Comparison of ENCODE assay signal across 1 cellular context in the genomic region with DNA sequence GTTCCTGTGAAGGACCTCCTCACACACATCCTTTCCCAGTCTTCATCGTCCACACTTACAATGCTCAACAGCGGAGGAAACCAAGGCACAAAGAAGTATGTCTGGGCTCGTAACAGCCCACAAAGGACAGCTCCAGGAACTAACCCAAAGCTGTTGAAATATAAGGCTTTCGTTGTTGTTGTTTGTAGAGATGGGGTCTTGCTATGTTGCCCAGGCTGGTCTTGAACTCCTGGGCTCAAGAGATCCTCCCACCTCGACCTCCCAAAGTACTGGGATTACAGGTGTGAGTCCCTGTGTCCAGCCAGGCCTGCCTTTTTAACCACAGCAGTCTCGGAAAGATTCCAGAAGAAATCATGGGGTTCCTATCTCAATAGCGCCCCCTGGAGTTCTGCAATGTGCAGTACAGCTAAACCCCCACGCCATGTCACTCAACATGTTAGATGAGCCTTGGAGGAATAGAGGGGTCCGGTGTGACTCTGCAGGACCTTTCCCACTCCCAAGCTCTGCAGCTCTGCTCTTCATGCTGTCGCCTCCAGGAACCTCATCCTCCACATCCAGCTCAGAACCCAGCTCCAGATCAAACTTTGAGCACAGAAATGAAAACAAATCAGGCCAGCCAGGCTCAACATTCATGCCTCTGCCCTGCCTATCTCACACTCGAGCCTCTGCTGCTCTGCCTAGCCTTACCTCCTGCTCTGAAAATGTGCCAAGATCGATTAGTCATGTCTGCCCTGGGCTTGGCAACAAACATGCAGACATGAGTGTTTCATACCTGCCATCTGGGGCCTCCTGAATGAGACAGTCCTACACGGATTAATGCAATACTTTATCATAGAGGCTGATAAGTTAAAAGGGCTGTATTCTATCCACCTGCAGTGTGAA.
A peak's percentile ranks its signal among the peaks of the same experiment; 100 is the strongest.
TF ChIP-seq lines count a peak whose summit lies in the region.

No MANE protein-coding gene starts in this region.

TF ChIP-seq in K562, 482 proteins besides CTCF, POLR2A, EP300 and RAD21 (continued from another document and continues in another):
- no peak for TF ChIP-seq ZBTB2 (IDR thresholded peaks at IDR 0.05)
- no peak for TF ChIP-seq SRSF3 (IDR thresholded peaks at IDR 0.05; ENCODE audit: insufficient read depth, low read length)
- no peak for TF ChIP-seq SMARCA5 (IDR thresholded peaks at IDR 0.05)
- TF ChIP-seq FOXA1 (IDR thresholded peaks at IDR 0.05; ENCODE audit: borderline replicate concordance), result no peak
- no peak for TF ChIP-seq TRIM28 (IDR thresholded peaks at IDR 0.05)
- TF ChIP-seq, protein P1, sequence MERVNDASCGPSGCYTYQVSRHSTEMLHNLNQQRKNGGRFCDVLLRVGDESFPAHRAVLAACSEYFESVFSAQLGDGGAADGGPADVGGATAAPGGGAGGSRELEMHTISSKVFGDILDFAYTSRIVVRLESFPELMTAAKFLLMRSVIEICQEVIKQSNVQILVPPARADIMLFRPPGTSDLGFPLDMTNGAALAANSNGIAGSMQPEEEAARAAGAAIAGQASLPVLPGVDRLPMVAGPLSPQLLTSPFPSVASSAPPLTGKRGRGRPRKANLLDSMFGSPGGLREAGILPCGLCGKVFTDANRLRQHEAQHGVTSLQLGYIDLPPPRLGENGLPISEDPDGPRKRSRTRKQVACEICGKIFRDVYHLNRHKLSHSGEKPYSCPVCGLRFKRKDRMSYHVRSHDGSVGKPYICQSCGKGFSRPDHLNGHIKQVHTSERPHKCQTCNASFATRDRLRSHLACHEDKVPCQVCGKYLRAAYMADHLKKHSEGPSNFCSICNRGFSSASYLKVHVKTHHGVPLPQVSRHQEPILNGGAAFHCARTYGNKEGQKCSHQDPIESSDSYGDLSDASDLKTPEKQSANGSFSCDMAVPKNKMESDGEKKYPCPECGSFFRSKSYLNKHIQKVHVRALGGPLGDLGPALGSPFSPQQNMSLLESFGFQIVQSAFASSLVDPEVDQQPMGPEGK (CRISPR knock-in tag; IDR thresholded peaks at IDR 0.05; ENCODE audit: borderline replicate concordance), result no peak
- no peak for TF ChIP-seq ZNF696 (CRISPR knock-in tag; conservative IDR thresholded peaks at IDR 0.05)
- no peak for TF ChIP-seq FOXJ2 (tag; IDR thresholded peaks at IDR 0.05)
- TF ChIP-seq ZNF518B (CRISPR knock-in tag; IDR thresholded peaks at IDR 0.05), result no peak
- TF ChIP-seq ZNF184 (CRISPR knock-in tag; IDR thresholded peaks at IDR 0.05), result no peak
- TF ChIP-seq ZNF830 (CRISPR knock-in tag; IDR thresholded peaks at IDR 0.05), result no peak
- TF ChIP-seq ZFP30 (CRISPR knock-in tag; IDR thresholded peaks at IDR 0.05; ENCODE audit: borderline replicate concordance), result no peak
- peak in 1 of 2 experiments; percentile 38; a peak in 1 of 4 replicates for TF ChIP-seq HDAC1 (IDR thresholded peaks at IDR 0.05)
- no peak for TF ChIP-seq CREBBP (IDR thresholded peaks at IDR 0.05; ENCODE audit: low read depth, low read length)
- no peak for TF ChIP-seq ID3 (CRISPR knock-in tag; IDR thresholded peaks at IDR 0.05)
- TF ChIP-seq ID3 (tag; IDR thresholded peaks at IDR 0.05), result no peak
- TF ChIP-seq KAT2B (IDR thresholded peaks at IDR 0.05; ENCODE audit: low read depth, low read length), result no peak
- TF ChIP-seq, protein P2, sequence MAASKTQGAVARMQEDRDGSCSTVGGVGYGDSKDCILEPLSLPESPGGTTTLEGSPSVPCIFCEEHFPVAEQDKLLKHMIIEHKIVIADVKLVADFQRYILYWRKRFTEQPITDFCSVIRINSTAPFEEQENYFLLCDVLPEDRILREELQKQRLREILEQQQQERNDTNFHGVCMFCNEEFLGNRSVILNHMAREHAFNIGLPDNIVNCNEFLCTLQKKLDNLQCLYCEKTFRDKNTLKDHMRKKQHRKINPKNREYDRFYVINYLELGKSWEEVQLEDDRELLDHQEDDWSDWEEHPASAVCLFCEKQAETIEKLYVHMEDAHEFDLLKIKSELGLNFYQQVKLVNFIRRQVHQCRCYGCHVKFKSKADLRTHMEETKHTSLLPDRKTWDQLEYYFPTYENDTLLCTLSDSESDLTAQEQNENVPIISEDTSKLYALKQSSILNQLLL (CRISPR knock-in tag; IDR thresholded peaks at IDR 0.05; ENCODE audit: borderline replicate concordance), result no peak
- TF ChIP-seq ZC3H8 (IDR thresholded peaks at IDR 0.05), result no peak
- TF ChIP-seq, protein P3, sequence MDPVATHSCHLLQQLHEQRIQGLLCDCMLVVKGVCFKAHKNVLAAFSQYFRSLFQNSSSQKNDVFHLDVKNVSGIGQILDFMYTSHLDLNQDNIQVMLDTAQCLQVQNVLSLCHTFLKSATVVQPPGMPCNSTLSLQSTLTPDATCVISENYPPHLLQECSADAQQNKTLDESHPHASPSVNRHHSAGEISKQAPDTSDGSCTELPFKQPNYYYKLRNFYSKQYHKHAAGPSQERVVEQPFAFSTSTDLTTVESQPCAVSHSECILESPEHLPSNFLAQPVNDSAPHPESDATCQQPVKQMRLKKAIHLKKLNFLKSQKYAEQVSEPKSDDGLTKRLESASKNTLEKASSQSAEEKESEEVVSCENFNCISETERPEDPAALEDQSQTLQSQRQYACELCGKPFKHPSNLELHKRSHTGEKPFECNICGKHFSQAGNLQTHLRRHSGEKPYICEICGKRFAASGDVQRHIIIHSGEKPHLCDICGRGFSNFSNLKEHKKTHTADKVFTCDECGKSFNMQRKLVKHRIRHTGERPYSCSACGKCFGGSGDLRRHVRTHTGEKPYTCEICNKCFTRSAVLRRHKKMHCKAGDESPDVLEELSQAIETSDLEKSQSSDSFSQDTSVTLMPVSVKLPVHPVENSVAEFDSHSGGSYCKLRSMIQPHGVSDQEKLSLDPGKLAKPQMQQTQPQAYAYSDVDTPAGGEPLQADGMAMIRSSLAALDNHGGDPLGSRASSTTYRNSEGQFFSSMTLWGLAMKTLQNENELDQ (CRISPR knock-in tag; IDR thresholded peaks at IDR 0.05; ENCODE audit: borderline replicate concordance), result no peak
- no peak for TF ChIP-seq TSC22D4 (tag; IDR thresholded peaks at IDR 0.05)
- TF ChIP-seq GATA2 (CRISPR knock-in tag; IDR thresholded peaks at IDR 0.05), result no peak
- TF ChIP-seq ZNF609 (CRISPR knock-in tag; IDR thresholded peaks at IDR 0.05; ENCODE audit: borderline replicate concordance), result no peak
- no peak for TF ChIP-seq BCLAF1 (IDR thresholded peaks at IDR 0.05; ENCODE audit: borderline replicate concordance in 1 of 2, control insufficient read depth in 1 of 2, low read depth in 2 of 2, low read length in 1 of 2)
- no peak for TF ChIP-seq PHF21A (IDR thresholded peaks at IDR 0.05; ENCODE audit: borderline replicate concordance, low read depth)
- no peak for TF ChIP-seq GABPA (tag; conservative IDR thresholded peaks at IDR 0.05; ENCODE audit: low read depth)
- no peak for TF ChIP-seq MTF1 (CRISPR knock-in tag; IDR thresholded peaks at IDR 0.05; ENCODE audit: borderline replicate concordance)
- 0 out of 2 replicates have a peak, but pooled peaks have one; percentile 3 for TF ChIP-seq NFE2 (IDR thresholded peaks at IDR 0.05; ENCODE audit: low read depth)
